8 cellular contexts compared by ENCODE assay signal in the genomic region with DNA sequence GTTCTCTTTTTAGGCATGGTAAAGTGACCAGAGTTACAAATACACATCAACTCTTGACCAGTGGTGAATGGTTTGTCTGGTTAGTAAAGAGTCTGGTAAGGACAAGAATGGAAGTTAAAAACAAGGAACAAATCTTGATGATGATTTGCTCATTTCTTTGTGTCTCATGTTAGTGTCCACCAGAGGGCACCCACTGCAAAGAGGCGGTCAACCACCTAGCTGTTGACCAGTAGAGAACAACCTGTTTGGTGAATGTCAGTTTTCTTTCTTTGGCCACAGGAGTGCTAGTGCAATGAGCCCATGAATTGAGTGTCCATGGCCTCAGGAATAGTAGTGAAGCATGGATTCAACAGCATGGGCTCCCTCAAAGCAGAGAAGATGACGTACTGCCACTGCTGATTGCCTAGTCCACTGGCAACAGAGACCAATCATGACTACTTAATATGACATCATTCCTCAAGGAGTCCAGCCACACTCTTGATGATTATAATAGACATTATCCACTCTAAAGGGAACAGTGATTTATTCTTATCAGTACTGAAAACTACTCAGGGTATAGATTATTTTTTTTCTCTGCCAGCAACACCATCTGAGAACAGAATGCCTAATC. TPM values are rescaled to one million over a fixed set of nuclear protein-coding genes. Genes with fewer than 3 reads are reported as not detected.
DNase-seq lines count a peak whose midpoint lies in the region; ATAC-seq, FAIRE-seq and TF ChIP-seq lines count a peak whose summit lies in the region.

No MANE protein-coding gene starts in this region.

- peak; percentile 46 for FAIRE-seq in GM12892 (lab: Jason Lieb, UNC)
- FAIRE-seq in HTR-8/SVneo (lab: Jason Lieb, UNC) = no peak

- DNase-seq in AG08395 (ENCODE audit: low spot score) = peak; percentile 38
- no peak for DNase-seq in GM12892 (ENCODE audit: insufficient read length)
- peak; percentile 1 for DNase-seq in HTR-8/SVneo (ENCODE audit: insufficient read length, low spot score)
- DNase-seq in amniotic epithelial cell (ENCODE audit: low read depth) = peak; percentile 63
- peak; percentile 77 for DNase-seq in kidney tubule cell (ENCODE audit: low spot score)
- DNase-seq in NCI-H446 (lab: John Stamatoyannopoulos, UW) = no peak

- TF ChIP-seq POLR2A in GM12892 (IDR thresholded peaks at IDR 0.05; ENCODE audit: low read depth, low read length) = no peak

- ATAC-seq in GM19324 (IDR thresholded peaks at IDR 0.05; ENCODE audit: low FRiP score, unreplicated experiment) (no peak), HG02642 (IDR thresholded peaks at IDR 0.05; ENCODE audit: poor library complexity, unreplicated experiment) (no peak)

RNA-seq across cellular contexts. Expression of a gene that starts 10.7 kb away (rescaled TPM):
- polyA plus RNA-seq in GM12892 (2012; ENCODE audit: missing spikeins) = not detected

Comparison
In these comparisons a context has a peak if more than half of its experiments do, and no peak if none do; other contexts are left out.
1. DNase-seq: peak in AG08395 (single experiment), HTR-8/SVneo (single experiment), amniotic epithelial cell (single experiment) and kidney tubule cell (single experiment); none in GM12892 (single experiment) and NCI-H446 (0 of 2).